2 cellular contexts compared by ENCODE assay signal in the genomic region with DNA sequence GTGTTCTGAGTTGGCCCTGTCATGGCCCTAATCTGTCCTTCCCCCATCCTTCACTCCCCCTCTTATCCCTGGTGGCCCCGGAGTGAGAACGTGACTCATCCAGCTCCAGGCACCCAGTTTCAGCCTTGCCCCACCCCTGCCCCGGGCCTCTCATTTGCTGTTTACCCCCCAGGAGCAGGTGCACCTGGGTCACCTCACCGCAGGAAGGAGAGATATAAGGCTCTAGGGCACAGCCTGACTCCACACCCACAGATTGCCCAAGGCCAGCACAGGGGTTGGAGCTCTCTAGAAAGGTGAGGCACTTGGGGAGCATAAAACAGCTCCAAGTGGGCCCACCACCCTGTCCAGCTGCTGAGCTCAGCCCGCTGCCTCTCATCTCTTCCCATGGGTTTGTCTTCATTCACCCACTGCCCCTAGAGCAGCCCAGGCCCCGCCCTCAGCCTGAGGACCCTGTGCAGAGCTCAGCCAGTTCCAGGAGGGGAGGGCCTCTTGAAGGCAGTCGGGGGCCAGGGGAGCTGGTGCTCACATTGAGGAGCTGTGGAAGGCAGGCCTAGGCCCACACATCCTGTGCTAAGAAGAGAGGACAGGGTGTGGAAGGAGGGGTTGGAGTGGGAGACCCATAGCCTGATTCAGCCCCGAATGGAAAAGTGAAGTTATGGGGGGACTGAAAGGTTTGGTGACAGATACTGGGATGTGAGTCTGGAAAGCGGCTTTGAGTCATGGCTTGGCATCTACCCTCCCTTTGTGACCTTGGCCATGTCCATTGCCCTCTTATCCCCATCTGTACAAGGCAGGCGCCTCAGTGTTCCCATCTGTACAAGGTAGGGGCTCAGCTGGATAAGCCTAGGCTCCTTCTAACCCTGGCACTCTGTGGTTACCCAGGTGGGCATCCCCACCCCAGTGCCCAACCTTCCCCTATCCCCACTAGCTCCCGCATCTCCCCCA.
TF ChIP-seq lines count a peak whose summit lies in the region.

No MANE protein-coding gene starts in this region.

TF ChIP-seq in IMR-90, 13 proteins besides CTCF, POLR2A, EP300 and RAD21:
- TF ChIP-seq RCOR1 (IDR thresholded peaks at IDR 0.05; ENCODE audit: insufficient replicate concordance, low read length) (no peak), MAZ (IDR thresholded peaks at IDR 0.05; ENCODE audit: borderline replicate concordance, low read depth, low read length) (no peak), FOS (IDR thresholded peaks at IDR 0.05; ENCODE audit: low read depth, low read length) (no peak), NFE2L2 (IDR thresholded peaks at IDR 0.05; ENCODE audit: low read depth, low read length) (no peak), CEBPB (IDR thresholded peaks at IDR 0.05; ENCODE audit: low read depth, low read length) (no peak), CHD1 (IDR thresholded peaks at IDR 0.05; ENCODE audit: low read depth, low read length) (no peak), MAFK (IDR thresholded peaks at IDR 0.05; ENCODE audit: low read depth, low read length) (no peak), RFX5 (IDR thresholded peaks at IDR 0.05; ENCODE audit: low read depth, low read length) (no peak), SMC3 (IDR thresholded peaks at IDR 0.05; ENCODE audit: low read depth, low read length) (no peak), MXI1 (IDR thresholded peaks at IDR 0.05; ENCODE audit: borderline replicate concordance, low read depth, low read length) (no peak), BHLHE40 (IDR thresholded peaks at IDR 0.05; ENCODE audit: low read depth, low read length) (no peak)
- TF ChIP-seq, protein P1, sequence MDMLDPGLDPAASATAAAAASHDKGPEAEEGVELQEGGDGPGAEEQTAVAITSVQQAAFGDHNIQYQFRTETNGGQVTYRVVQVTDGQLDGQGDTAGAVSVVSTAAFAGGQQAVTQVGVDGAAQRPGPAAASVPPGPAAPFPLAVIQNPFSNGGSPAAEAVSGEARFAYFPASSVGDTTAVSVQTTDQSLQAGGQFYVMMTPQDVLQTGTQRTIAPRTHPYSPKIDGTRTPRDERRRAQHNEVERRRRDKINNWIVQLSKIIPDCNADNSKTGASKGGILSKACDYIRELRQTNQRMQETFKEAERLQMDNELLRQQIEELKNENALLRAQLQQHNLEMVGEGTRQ (IDR thresholded peaks at IDR 0.05; ENCODE audit: low read depth, low read length) = no peak
- TF ChIP-seq, protein P2, sequence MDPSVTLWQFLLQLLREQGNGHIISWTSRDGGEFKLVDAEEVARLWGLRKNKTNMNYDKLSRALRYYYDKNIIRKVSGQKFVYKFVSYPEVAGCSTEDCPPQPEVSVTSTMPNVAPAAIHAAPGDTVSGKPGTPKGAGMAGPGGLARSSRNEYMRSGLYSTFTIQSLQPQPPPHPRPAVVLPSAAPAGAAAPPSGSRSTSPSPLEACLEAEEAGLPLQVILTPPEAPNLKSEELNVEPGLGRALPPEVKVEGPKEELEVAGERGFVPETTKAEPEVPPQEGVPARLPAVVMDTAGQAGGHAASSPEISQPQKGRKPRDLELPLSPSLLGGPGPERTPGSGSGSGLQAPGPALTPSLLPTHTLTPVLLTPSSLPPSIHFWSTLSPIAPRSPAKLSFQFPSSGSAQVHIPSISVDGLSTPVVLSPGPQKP (IDR thresholded peaks at IDR 0.05; ENCODE audit: borderline replicate concordance, low read depth, low read length) = no peak

TF ChIP-seq in liver, 16 proteins besides CTCF, POLR2A, EP300 and RAD21:
- TF ChIP-seq, protein P3, sequence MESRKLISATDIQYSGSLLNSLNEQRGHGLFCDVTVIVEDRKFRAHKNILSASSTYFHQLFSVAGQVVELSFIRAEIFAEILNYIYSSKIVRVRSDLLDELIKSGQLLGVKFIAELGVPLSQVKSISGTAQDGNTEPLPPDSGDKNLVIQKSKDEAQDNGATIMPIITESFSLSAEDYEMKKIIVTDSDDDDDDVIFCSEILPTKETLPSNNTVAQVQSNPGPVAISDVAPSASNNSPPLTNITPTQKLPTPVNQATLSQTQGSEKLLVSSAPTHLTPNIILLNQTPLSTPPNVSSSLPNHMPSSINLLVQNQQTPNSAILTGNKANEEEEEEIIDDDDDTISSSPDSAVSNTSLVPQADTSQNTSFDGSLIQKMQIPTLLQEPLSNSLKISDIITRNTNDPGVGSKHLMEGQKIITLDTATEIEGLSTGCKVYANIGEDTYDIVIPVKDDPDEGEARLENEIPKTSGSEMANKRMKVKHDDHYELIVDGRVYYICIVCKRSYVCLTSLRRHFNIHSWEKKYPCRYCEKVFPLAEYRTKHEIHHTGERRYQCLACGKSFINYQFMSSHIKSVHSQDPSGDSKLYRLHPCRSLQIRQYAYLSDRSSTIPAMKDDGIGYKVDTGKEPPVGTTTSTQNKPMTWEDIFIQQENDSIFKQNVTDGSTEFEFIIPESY (IDR thresholded peaks at IDR 0.05) = no peak
- TF ChIP-seq YY1 (IDR thresholded peaks at IDR 0.05) = no peak
- TF ChIP-seq, protein P4, sequence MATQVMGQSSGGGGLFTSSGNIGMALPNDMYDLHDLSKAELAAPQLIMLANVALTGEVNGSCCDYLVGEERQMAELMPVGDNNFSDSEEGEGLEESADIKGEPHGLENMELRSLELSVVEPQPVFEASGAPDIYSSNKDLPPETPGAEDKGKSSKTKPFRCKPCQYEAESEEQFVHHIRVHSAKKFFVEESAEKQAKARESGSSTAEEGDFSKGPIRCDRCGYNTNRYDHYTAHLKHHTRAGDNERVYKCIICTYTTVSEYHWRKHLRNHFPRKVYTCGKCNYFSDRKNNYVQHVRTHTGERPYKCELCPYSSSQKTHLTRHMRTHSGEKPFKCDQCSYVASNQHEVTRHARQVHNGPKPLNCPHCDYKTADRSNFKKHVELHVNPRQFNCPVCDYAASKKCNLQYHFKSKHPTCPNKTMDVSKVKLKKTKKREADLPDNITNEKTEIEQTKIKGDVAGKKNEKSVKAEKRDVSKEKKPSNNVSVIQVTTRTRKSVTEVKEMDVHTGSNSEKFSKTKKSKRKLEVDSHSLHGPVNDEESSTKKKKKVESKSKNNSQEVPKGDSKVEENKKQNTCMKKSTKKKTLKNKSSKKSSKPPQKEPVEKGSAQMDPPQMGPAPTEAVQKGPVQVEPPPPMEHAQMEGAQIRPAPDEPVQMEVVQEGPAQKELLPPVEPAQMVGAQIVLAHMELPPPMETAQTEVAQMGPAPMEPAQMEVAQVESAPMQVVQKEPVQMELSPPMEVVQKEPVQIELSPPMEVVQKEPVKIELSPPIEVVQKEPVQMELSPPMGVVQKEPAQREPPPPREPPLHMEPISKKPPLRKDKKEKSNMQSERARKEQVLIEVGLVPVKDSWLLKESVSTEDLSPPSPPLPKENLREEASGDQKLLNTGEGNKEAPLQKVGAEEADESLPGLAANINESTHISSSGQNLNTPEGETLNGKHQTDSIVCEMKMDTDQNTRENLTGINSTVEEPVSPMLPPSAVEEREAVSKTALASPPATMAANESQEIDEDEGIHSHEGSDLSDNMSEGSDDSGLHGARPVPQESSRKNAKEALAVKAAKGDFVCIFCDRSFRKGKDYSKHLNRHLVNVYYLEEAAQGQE (IDR thresholded peaks at IDR 0.05) = no peak
- TF ChIP-seq, protein P5, sequence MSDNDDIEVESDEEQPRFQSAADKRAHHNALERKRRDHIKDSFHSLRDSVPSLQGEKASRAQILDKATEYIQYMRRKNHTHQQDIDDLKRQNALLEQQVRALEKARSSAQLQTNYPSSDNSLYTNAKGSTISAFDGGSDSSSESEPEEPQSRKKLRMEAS (IDR thresholded peaks at IDR 0.05) = no peak
- no peak for TF ChIP-seq FOXA1 (IDR thresholded peaks at IDR 0.05)
- TF ChIP-seq NR2F2 (IDR thresholded peaks at IDR 0.05) = no peak
- TF ChIP-seq GABPA (IDR thresholded peaks at IDR 0.05 in 1 of 2, conservative IDR thresholded peaks at IDR 0.05 in 1 of 2) = no peak
- no peak for TF ChIP-seq HNF4A (conservative IDR thresholded peaks at IDR 0.05)
- TF ChIP-seq JUND (IDR thresholded peaks at IDR 0.05) = no peak
- TF ChIP-seq FOXA2 (IDR thresholded peaks at IDR 0.05) = no peak
- no peak for TF ChIP-seq TAF1 (conservative IDR thresholded peaks at IDR 0.05)
- no peak for TF ChIP-seq HNF4G (IDR thresholded peaks at IDR 0.05)
- no peak for TF ChIP-seq SP1 (IDR thresholded peaks at IDR 0.05)
- no peak for TF ChIP-seq RXRA (IDR thresholded peaks at IDR 0.05)
- no peak for TF ChIP-seq EGR1 (IDR thresholded peaks at IDR 0.05; ENCODE audit: low read depth in 2 of 2)
- TF ChIP-seq, protein P6, sequence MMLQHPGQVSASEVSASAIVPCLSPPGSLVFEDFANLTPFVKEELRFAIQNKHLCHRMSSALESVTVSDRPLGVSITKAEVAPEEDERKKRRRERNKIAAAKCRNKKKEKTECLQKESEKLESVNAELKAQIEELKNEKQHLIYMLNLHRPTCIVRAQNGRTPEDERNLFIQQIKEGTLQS (IDR thresholded peaks at IDR 0.05) = no peak
TF ChIP-seq in liver: peak in this region for 0.
